In the genomic region with DNA sequence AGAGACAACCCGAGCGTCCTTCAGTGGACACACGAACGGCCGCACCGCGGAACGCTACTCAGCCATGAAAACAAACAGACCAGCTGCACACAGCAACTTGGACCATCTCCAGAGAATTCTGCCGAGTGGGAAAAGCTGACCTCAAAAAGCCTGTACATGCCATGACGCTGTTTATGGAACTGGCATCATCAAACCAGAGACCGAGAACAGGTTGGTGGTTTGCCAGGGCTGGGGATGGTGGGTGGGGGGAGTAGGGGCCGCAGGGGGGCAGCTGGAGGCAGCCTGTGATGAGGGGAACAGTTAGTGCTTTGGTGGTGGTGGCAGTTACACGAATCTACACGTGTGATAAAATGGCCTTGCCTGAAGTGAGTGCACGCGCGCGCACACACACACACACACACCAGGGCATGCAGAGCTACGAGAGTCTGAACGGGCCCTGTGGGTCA, we compare ENCODE assay signal across 15 cellular contexts.
DNase-seq lines count a peak whose midpoint lies in the region; ATAC-seq lines count a peak whose summit lies in the region.
"Had no signal": no experiment of that assay in that cellular context is flagged by ENCODE, and none has a peak within 500 bp of the region (broad histone marks: within the 10 kb centered on the region; RNA-seq: fewer than 3 reads in every experiment).

No MANE protein-coding gene starts in this region.

- H3K9me3 Mint-ChIP-seq in activated CD4-positive, alpha-beta T cell treated with anti-CD3 and anti-CD28 coated beads, Interleukin-2, amount 10 ng/mL, durations not matched to agents 7 days and 5 days: no peaks in the 10 kb centered on the region
- H3K9me3 Mint-ChIP-seq in effector memory CD8-positive, alpha-beta T cell: no peaks in the 10 kb centered on the region
- H3K9me3 Mint-ChIP-seq in naive thymus-derived CD8-positive, alpha-beta T cell: no peaks in the 10 kb centered on the region

- CTCF ChIA-PET in activated CD4-positive, alpha-beta T cell treated with anti-CD3 and anti-CD28 coated beads, Interleukin-2, amount 10 ng/mL, durations not matched to agents 7 days and 5 days (lab: Charles Lee): no interaction called here

- peaks cover 12% of the 10 kb centered on the region for H3K36me3 Mint-ChIP-seq in activated CD4-positive, alpha-beta T cell treated with anti-CD3 and anti-CD28 coated beads, Interleukin-2, amount 10 ng/mL, durations not matched to agents 7 days and 5 days (ENCODE audit: low read depth)
- H3K36me3 Mint-ChIP-seq in effector memory CD8-positive, alpha-beta T cell (ENCODE audit: insufficient read depth): no peaks in the 10 kb centered on the region
- H3K36me3 Mint-ChIP-seq in naive thymus-derived CD8-positive, alpha-beta T cell: peaks cover 0 to 2% (median 0%) of the 10 kb centered on the region in 3 donors

- H3K4me3 Mint-ChIP-seq in activated CD4-positive, alpha-beta T cell treated with anti-CD3 and anti-CD28 coated beads, Interleukin-2, amount 10 ng/mL, durations not matched to agents 7 days and 5 days: no peak overlapping the region
- H3K4me3 Mint-ChIP-seq in effector memory CD8-positive, alpha-beta T cell: no peak overlapping the region
- peak overlapping the region; percentile 36 to 82 (median 76) for H3K4me3 Mint-ChIP-seq in naive thymus-derived CD8-positive, alpha-beta T cell

- peaks cover 68% of the 10 kb centered on the region for H3K4me1 Mint-ChIP-seq in activated CD4-positive, alpha-beta T cell treated with anti-CD3 and anti-CD28 coated beads, Interleukin-2, amount 10 ng/mL, durations not matched to agents 7 days and 5 days
- H3K4me1 Mint-ChIP-seq in effector memory CD8-positive, alpha-beta T cell (ENCODE audit: low read depth in 2 of 2): peaks cover 5 to 8% of the 10 kb centered on the region in 2 donors
- H3K4me1 Mint-ChIP-seq in naive thymus-derived CD8-positive, alpha-beta T cell: peaks cover 24 to 71% (median 66%) of the 10 kb centered on the region in 4 donors

- peak overlapping the region; percentile 88 for H3K27ac Mint-ChIP-seq in activated CD4-positive, alpha-beta T cell treated with anti-CD3 and anti-CD28 coated beads, Interleukin-2, amount 10 ng/mL, durations not matched to agents 7 days and 5 days
- peak overlapping the region; percentile 74 to 77 for H3K27ac Mint-ChIP-seq in effector memory CD8-positive, alpha-beta T cell
- H3K27ac Mint-ChIP-seq in naive thymus-derived CD8-positive, alpha-beta T cell: peak overlapping the region; percentile 93 to 98 (median 97)

- no peak for DNase-seq in activated CD4-positive, alpha-beta T cell treated with anti-CD3 and anti-CD28 coated beads, Interleukin-2, amount 10 ng/mL, durations not matched to agents 7 days and 5 days
- no peak for DNase-seq in activated CD4-positive, alpha-beta T cell treated with anti-CD3 and anti-CD28 coated beads, Interleukin-2, amount 50 U/mL, for 1 hour
- DNase-seq in LHCN-M2 (ENCODE audit: low read depth) (peak; percentile 19), NOMO-1 treated with DMSO at 0.1 percent for 48 hours (lab: John Stamatoyannopoulos, UW; ENCODE audit: unreplicated experiment) (no peak)
- DNase-seq in effector memory CD8-positive, alpha-beta T cell: no peak
- no peak for DNase-seq in naive thymus-derived CD8-positive, alpha-beta T cell
- DNase-seq: ACHN, erythroblast, midbrain, NCI-H1694 treated with DMSO at 0.1 percent for 48 hours, NCI-H524 treated with DMSO at 0.1 percent for 48 hours, T-helper 1 cell, transverse colon had no signal

- H3K27me3 Mint-ChIP-seq in activated CD4-positive, alpha-beta T cell treated with anti-CD3 and anti-CD28 coated beads, Interleukin-2, amount 10 ng/mL, durations not matched to agents 7 days and 5 days: no peaks in the 10 kb centered on the region
- no peaks in the 10 kb centered on the region for H3K27me3 Mint-ChIP-seq in effector memory CD8-positive, alpha-beta T cell
- no peaks in the 10 kb centered on the region for H3K27me3 Mint-ChIP-seq in naive thymus-derived CD8-positive, alpha-beta T cell

- POLR2A ChIA-PET in activated CD4-positive, alpha-beta T cell treated with anti-CD3 and anti-CD28 coated beads, Interleukin-2, amount 10 ng/mL, durations not matched to agents 7 days and 5 days (lab: Charles Lee): no interaction called here
- POLR2A ChIA-PET in naive thymus-derived CD8-positive, alpha-beta T cell (lab: Charles Lee): interaction anchor here (0.5 kb wide), 1 partner anchor 1660 kb away, joined by 7 read pairs; no protein-coding TSS in a partner anchor

- ATAC-seq in effector memory CD8-positive, alpha-beta T cell (replicated peaks): no peak
- ATAC-seq in naive thymus-derived CD8-positive, alpha-beta T cell: no peak
- ATAC-seq in HG02970 (IDR thresholded peaks at IDR 0.05; ENCODE audit: low FRiP score, unreplicated experiment) (no peak), HG03196 (IDR thresholded peaks at IDR 0.05; ENCODE audit: unreplicated experiment) (no peak)

Comparison
In these comparisons a context has a peak if more than half of its experiments do, and no peak if none do; other contexts are left out.
1. H3K4me3 Mint-ChIP-seq: peak in naive thymus-derived CD8-positive, alpha-beta T cell (10 of 10); none in activated CD4-positive, alpha-beta T cell treated with anti-CD3 and anti-CD28 coated beads, Interleukin-2, amount 10 ng/mL, durations not matched to agents 7 days and 5 days (single experiment) and effector memory CD8-positive, alpha-beta T cell (0 of 2).
2. Peak in every context shown above with its lines, with median percentiles within 50 percentile points of each other: H3K27ac Mint-ChIP-seq.